ENCODE assay signal across 8 cellular contexts in genomic region chr2:73233932-73234832, GRCh38. TPM values are rescaled to one million over a fixed set of nuclear protein-coding genes. Genes with fewer than 3 reads are reported as not detected.
A peak's percentile ranks its signal among the peaks of the same experiment; 100 is the strongest.
DNase-seq lines count a peak whose midpoint lies in the region; ATAC-seq and TF ChIP-seq lines count a peak whose summit lies in the region.

Gene CCT7 (plus strand): TSS chr2:73234308. CDS start chr2:73234379, 71 bp downstream.

- BruUV-seq in PC-9 (replicated peaks; lab: Mats Ljungman, UMichigan): no TSS peak

- H3K27me3 ChIP-seq in PC-9 (ENCODE audit: insufficient read depth, low read depth) (no peaks in the 10 kb centered on the region), mucosa of stomach (ENCODE audit: control insufficient read depth, insufficient read depth, low read length) (no peaks in the 10 kb centered on the region)

- intact Hi-C loops in PC-9 (cut with micrococcal nuclease; ENCODE audit: unreplicated experiment): loop anchor here (1.0 to 10.0 kb wide), 3 partner anchors 10 to 151 kb away; partner anchors contain the start of genes ALMS1 and SMYD5

- peak; percentile 85 for DNase-seq in DMS153 treated with DMSO at 0.1 percent for 48 hours (lab: John Stamatoyannopoulos, UW; ENCODE audit: unreplicated experiment)
- DNase-seq in KBM-7: peak; percentile 92
- peak; percentile 77 to 82 for DNase-seq in PC-9
- peak; percentile 84 for DNase-seq in activated T-cell treated with anti-CD3 and anti-CD28 coated beads, Interleukin-2, amount 50 U/mL, for 1 hour
- DNase-seq in erythroblast (lab: John Stamatoyannopoulos, UW): peak; percentile 93
- peak; percentile 88 for DNase-seq in stimulated activated CD8-positive, alpha-beta memory T cell treated with anti-CD3 and anti-CD28 coated beads, Interleukin-4, amount 100 ng/mL, for 48 hours

- H3K4me1 ChIP-seq in PC-9 (replicated peaks; ENCODE audit: insufficient read depth): peaks cover 20% of the 10 kb centered on the region
- H3K4me1 ChIP-seq in mucosa of stomach (ENCODE audit: control insufficient read depth, insufficient read depth, low read length): peaks cover 15% of the 10 kb centered on the region

- H3K36me3 ChIP-seq in PC-9 (ENCODE audit: low read depth) (0 out of 2 replicates have a peak, but pooled peaks cover 6% of the 10 kb centered on the region), mucosa of stomach (ENCODE audit: control insufficient read depth, insufficient read depth, low read length) (no peaks in the 10 kb centered on the region)

- POLR2A ChIA-PET in PC-9 (lab: Charles Lee; ENCODE audit: unreplicated experiment): interaction anchor here (0.5 to 1.1 kb wide), 7 partner anchors 22 to 503 kb away, joined by 3 to 6 read pairs (median 4); partner anchors contain the start of genes SPR and TPRKB

- peak; percentile 60 for ATAC-seq in GM21717 (IDR thresholded peaks at IDR 0.05; ENCODE audit: unreplicated experiment)

- peak within 1 kb of the TSS; percentile 82 for H3K27ac ChIP-seq in PC-9

- no peak for TF ChIP-seq CTCF in PC-9 (conservative IDR thresholded peaks at IDR 0.05)

- H3K9me3 ChIP-seq in PC-9 (ENCODE audit: insufficient read depth, low read depth) (no peaks in the 10 kb centered on the region), mucosa of stomach (ENCODE audit: control insufficient read depth, low read length) (no peaks in the 10 kb centered on the region)

- peaks cover 6% of the 10 kb centered on the region for H3F3A ChIP-seq in PC-9 (ENCODE audit: insufficient read depth, low read depth)

- peak; percentile 91 for TF ChIP-seq POLR2A in erythroblast (IDR thresholded peaks at IDR 0.05; ENCODE audit: low read length)

- in situ Hi-C loops in KBM-7 (cut with MboI; ENCODE audit: low pct_unique_long_range_greater_than_20kb, low sequenced_read_pairs): no loop called here

- peaks cover 37% of the 10 kb centered on the region for H4K20me1 ChIP-seq in PC-9 (ENCODE audit: insufficient read depth)

- CTCF ChIA-PET in PC-9 (lab: Charles Lee): interaction anchor here (1.0 kb wide), 1 partner anchor 22 kb away, joined by 3 read pairs; no protein-coding TSS in a partner anchor

- peak within 1 kb of the TSS; percentile 96 for H2AFZ ChIP-seq in PC-9

- no peaks in the 10 kb centered on the region for H3K9me2 ChIP-seq in PC-9 (ENCODE audit: insufficient read depth)

- H3K4me3 ChIP-seq in PC-9 (peak within 1 kb of the TSS; percentile 89), mucosa of stomach (ENCODE audit: low read length) (peak within 1 kb of the TSS; percentile 76)

- H3K9ac ChIP-seq in mucosa of stomach (ENCODE audit: low read length): peak within 1 kb of the TSS; percentile 88

- peak within 1 kb of the TSS; percentile 98 for H3K4me2 ChIP-seq in PC-9

- H3K79me2 ChIP-seq in PC-9 (ENCODE audit: low read depth): peaks cover 51% of the 10 kb centered on the region

RNA-seq across cellular contexts. Expression of gene CCT7, which starts in this region (rescaled TPM):
- total RNA-seq in PC-9 (2021): 295 and 319 TPM in 2 replicates

Comparison
In these comparisons a context has a peak if more than half of its experiments do, and no peak if none do; other contexts are left out.
1. Peak in every context shown above with its lines: DNase-seq, ATAC-seq, H3K4me3 ChIP-seq and H3K27ac ChIP-seq.